ENCODE assay signal across 1 cellular context in the genomic region with DNA sequence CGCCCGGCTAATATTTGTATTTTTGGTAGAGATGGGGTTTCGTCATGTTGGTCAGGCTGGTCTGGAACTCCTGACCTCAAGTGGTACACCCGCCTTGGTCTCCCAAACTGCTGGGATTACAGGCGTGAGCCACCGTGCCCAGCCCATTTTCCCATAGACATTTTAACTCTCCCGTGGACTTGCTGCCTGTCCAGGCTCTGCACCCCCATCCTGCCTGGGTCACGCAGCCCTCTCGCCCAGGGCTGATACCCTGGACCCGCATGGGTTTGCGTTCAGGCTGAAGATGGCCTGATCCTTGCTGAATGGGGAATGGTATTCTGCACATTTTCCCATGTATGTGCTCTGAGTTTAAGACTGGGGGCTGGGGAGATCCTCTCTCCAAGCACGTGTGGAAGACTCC.
TF ChIP-seq lines count a peak whose summit lies in the region.

No MANE protein-coding gene starts in this region.

TF ChIP-seq in IMR-90, 13 proteins besides CTCF, POLR2A, EP300 and RAD21 (continued from another document):
- TF ChIP-seq RFX5 (IDR thresholded peaks at IDR 0.05; ENCODE audit: low read depth, low read length), result no peak
- TF ChIP-seq RCOR1 (IDR thresholded peaks at IDR 0.05; ENCODE audit: insufficient replicate concordance, low read length), result no peak
- TF ChIP-seq MAFK (IDR thresholded peaks at IDR 0.05; ENCODE audit: low read depth, low read length), result no peak
- no peak for TF ChIP-seq BHLHE40 (IDR thresholded peaks at IDR 0.05; ENCODE audit: low read depth, low read length)
- no peak for TF ChIP-seq NFE2L2 (IDR thresholded peaks at IDR 0.05; ENCODE audit: low read depth, low read length)
- no peak for TF ChIP-seq MXI1 (IDR thresholded peaks at IDR 0.05; ENCODE audit: borderline replicate concordance, low read depth, low read length)
- TF ChIP-seq, protein P1, sequence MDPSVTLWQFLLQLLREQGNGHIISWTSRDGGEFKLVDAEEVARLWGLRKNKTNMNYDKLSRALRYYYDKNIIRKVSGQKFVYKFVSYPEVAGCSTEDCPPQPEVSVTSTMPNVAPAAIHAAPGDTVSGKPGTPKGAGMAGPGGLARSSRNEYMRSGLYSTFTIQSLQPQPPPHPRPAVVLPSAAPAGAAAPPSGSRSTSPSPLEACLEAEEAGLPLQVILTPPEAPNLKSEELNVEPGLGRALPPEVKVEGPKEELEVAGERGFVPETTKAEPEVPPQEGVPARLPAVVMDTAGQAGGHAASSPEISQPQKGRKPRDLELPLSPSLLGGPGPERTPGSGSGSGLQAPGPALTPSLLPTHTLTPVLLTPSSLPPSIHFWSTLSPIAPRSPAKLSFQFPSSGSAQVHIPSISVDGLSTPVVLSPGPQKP (IDR thresholded peaks at IDR 0.05; ENCODE audit: borderline replicate concordance, low read depth, low read length), result no peak
- TF ChIP-seq FOS (IDR thresholded peaks at IDR 0.05; ENCODE audit: low read depth, low read length), result no peak
- no peak for TF ChIP-seq MAZ (IDR thresholded peaks at IDR 0.05; ENCODE audit: borderline replicate concordance, low read depth, low read length)
- TF ChIP-seq CEBPB (IDR thresholded peaks at IDR 0.05; ENCODE audit: low read depth, low read length), result no peak
- TF ChIP-seq SMC3 (IDR thresholded peaks at IDR 0.05; ENCODE audit: low read depth, low read length), result no peak
- TF ChIP-seq CHD1 (IDR thresholded peaks at IDR 0.05; ENCODE audit: low read depth, low read length), result no peak
